In the genomic region with DNA sequence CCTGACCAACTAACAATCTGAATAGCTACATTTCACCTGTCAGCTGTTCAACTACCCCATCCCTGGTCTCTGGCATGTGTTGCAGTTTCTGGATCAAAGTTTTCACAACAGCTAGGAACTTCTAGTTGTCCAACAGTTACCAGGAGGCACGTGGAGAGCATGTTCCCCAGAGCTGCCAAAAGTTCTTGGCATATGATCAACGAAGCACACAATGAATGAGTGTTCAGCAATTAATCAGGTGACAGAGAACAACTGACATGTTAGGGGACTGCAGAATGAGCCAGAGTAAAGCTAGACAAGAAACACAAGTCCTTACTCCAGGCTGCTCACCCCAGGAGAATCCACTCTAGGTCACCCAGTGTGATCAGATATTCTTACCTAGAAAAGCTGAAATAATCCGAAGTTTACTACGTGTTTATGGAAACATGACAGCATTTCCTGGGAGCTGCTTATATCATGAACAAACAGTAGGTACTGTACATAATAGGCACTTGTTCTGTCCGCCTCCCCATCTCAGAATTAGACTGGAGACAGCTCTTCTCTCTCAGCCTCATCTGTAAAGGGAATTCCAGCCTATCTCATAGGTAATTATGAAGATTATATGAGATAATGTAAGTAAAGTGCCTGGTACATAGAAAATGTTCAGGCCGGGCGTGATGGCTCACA, we compare ENCODE assay signal across 9 cellular contexts. TPM values are rescaled to one million over a fixed set of nuclear protein-coding genes. Genes with fewer than 3 reads are reported as not detected.
DNase-seq lines count a peak whose midpoint lies in the region; ATAC-seq, FAIRE-seq and TF ChIP-seq lines count a peak whose summit lies in the region.
"Had no signal": no experiment of that assay in that cellular context is flagged by ENCODE, and none has a peak within 500 bp of the region (broad histone marks: within the 10 kb centered on the region; RNA-seq: fewer than 3 reads in every experiment).

No MANE protein-coding gene starts in this region.

- no TSS peak for BruUV-seq in endothelial cell of umbilical vein (replicated peaks; lab: Mats Ljungman, UMichigan)

- H3K27ac Mint-ChIP-seq in activated CD4-positive, alpha-beta T cell treated with anti-CD3 and anti-CD28 coated beads, Interleukin-2, amount 10 ng/mL, durations not matched to agents 24 days and 14 days, result no peak overlapping the region
- no peak overlapping the region for H3K27ac Mint-ChIP-seq in endodermal cell
- no peak overlapping the region for H3K27ac Mint-ChIP-seq in stimulated activated naive CD8-positive, alpha-beta T cell treated with anti-CD3 and anti-CD28 coated beads, Interleukin-15, amount 100 ng/mL, for 72 hours
- H3K27ac Mint-ChIP-seq: activated CD4-positive, alpha-beta T cell treated with anti-CD3 and anti-CD28 coated beads, Interleukin-2, amount 10 ng/mL, durations not matched to agents 7 days and 5 days had no signal

- H3K36me3 Mint-ChIP-seq in activated CD4-positive, alpha-beta T cell treated with anti-CD3 and anti-CD28 coated beads, Interleukin-2, amount 10 ng/mL, durations not matched to agents 24 days and 14 days (ENCODE audit: low read depth), result peaks cover 18% of the 10 kb centered on the region
- H3K36me3 Mint-ChIP-seq in endodermal cell (ENCODE audit: low read depth), result no peaks in the 10 kb centered on the region

- CTCF ChIA-PET in endothelial cell of umbilical vein (lab: Charles Lee), result interaction anchor here (1.0 to 1.2 kb wide), 4 partner anchors 29 to 510 kb away, joined by 3 to 4 read pairs (median 3); no protein-coding TSS in a partner anchor

- intact Hi-C loops in activated CD4-positive, alpha-beta T cell treated with anti-CD3 and anti-CD28 coated beads, Interleukin-2, amount 10 ng/mL, durations not matched to agents 24 days and 14 days (cut with micrococcal nuclease), result loop anchor here (10.0 kb wide), 1 partner anchor 154 kb away; no protein-coding TSS in a partner anchor
- intact Hi-C loops in endothelial cell of umbilical vein (cut with micrococcal nuclease), result no loop called here
- intact Hi-C loops in uterus (cut with DNase I; ENCODE audit: low total_unique reads), result no loop called here

- no peak overlapping the region for H3K9ac ChIP-seq in endothelial cell of umbilical vein (replicated peaks; ENCODE audit: extremely low read depth, insufficient read depth, low read length)
- no peak overlapping the region for H3K9ac ChIP-seq in endodermal cell (ENCODE audit: extremely low read depth, low read length, poor library complexity, severe bottlenecking)

- DNase-seq in activated CD4-positive, alpha-beta T cell treated with anti-CD3 and anti-CD28 coated beads, Interleukin-2, amount 10 ng/mL, durations not matched to agents 24 days and 14 days, result peak; percentile 40
- no peak for DNase-seq in activated CD4-positive, alpha-beta T cell treated with anti-CD3 and anti-CD28 coated beads, Interleukin-2, amount 50 U/mL, for 48 hours
- DNase-seq in endothelial cell of umbilical vein (ENCODE audit: low read depth, low spot score) (peak; percentile 91), medulla oblongata (ENCODE audit: extremely low spot score) (peak; percentile 76), uterus (peak; percentile 63 to 76), endodermal cell (no peak)
- no peak for DNase-seq in stimulated activated naive CD8-positive, alpha-beta T cell treated with anti-CD3 and anti-CD28 coated beads, Interleukin-15, amount 100 ng/mL, for 72 hours
- DNase-seq: activated CD4-positive, alpha-beta T cell treated with anti-CD3 and anti-CD28 coated beads, Interleukin-2, amount 10 ng/mL, durations not matched to agents 7 days and 5 days had no signal

- peaks cover 9% of the 10 kb centered on the region for H3K4me1 Mint-ChIP-seq in activated CD4-positive, alpha-beta T cell treated with anti-CD3 and anti-CD28 coated beads, Interleukin-2, amount 10 ng/mL, durations not matched to agents 24 days and 14 days
- no peaks in the 10 kb centered on the region for H3K4me1 Mint-ChIP-seq in endodermal cell
- H3K4me1 Mint-ChIP-seq in stimulated activated naive CD8-positive, alpha-beta T cell treated with anti-CD3 and anti-CD28 coated beads, Interleukin-15, amount 100 ng/mL, for 72 hours, result peaks cover 7% of the 10 kb centered on the region

- dilution Hi-C loops in endothelial cell of umbilical vein (cut with MboI; ENCODE audit: extremely low pct_ligation_motif_present, low sequenced_read_pairs), result no loop called here

- H3K4me3 ChIP-seq in endothelial cell of umbilical vein (replicated peaks in 1 of 3; ENCODE audit: insufficient read depth in 1 of 3, low read depth in 1 of 3, low read length in 3 of 3), result no peak overlapping the region
- no peak overlapping the region for H3K4me3 ChIP-seq in uterus
- no peak overlapping the region for H3K4me3 ChIP-seq in endodermal cell (ENCODE audit: low read length)

- peaks cover 14% of the 10 kb centered on the region for H3K9me3 Mint-ChIP-seq in activated CD4-positive, alpha-beta T cell treated with anti-CD3 and anti-CD28 coated beads, Interleukin-2, amount 10 ng/mL, durations not matched to agents 24 days and 14 days
- H3K9me3 Mint-ChIP-seq in endodermal cell, result peaks cover 9% of the 10 kb centered on the region
- peaks cover 7 to 14% of the 10 kb centered on the region in 2 donors for H3K9me3 Mint-ChIP-seq in stimulated activated naive CD8-positive, alpha-beta T cell treated with anti-CD3 and anti-CD28 coated beads, Interleukin-15, amount 100 ng/mL, for 72 hours

- H3K79me2 ChIP-seq in endothelial cell of umbilical vein (ENCODE audit: control insufficient read depth, insufficient read depth, low read length), result peaks cover 12% of the 10 kb centered on the region

- no peaks in the 10 kb centered on the region for H3K27me3 Mint-ChIP-seq in activated CD4-positive, alpha-beta T cell treated with anti-CD3 and anti-CD28 coated beads, Interleukin-2, amount 10 ng/mL, durations not matched to agents 24 days and 14 days
- no peaks in the 10 kb centered on the region for H3K27me3 Mint-ChIP-seq in endodermal cell (ENCODE audit: insufficient read depth)
- no peaks in the 10 kb centered on the region for H3K27me3 Mint-ChIP-seq in stimulated activated naive CD8-positive, alpha-beta T cell treated with anti-CD3 and anti-CD28 coated beads, Interleukin-15, amount 100 ng/mL, for 72 hours
- H3K27me3 Mint-ChIP-seq: activated CD4-positive, alpha-beta T cell treated with anti-CD3 and anti-CD28 coated beads, Interleukin-2, amount 10 ng/mL, durations not matched to agents 7 days and 5 days had no signal

- no peak overlapping the region for H2AFZ ChIP-seq in endothelial cell of umbilical vein (ENCODE audit: low read depth, low read length)

- 79 to 82% methylated on average over 4 to 7 of the region's 7 CpGs for WGBS in endodermal cell (ENCODE audit: insufficient coverage in 1 of 2, insufficient read length in 1 of 2), 2 experiments

- TF ChIP-seq POLR2A in endothelial cell of umbilical vein (IDR thresholded peaks at IDR 0.05; ENCODE audit: low read depth, low read length), result no peak
- TF ChIP-seq POLR2A in uterus (IDR thresholded peaks at IDR 0.05), result no peak

- H3K36me3 ChIP-seq in endothelial cell of umbilical vein (ENCODE audit: control insufficient read depth in 2 of 2, extremely low read depth in 1 of 2, insufficient read depth in 2 of 2, low read length in 2 of 2), result peaks cover 0 to 8% of the 10 kb centered on the region in 2 experiments
- H3K36me3 ChIP-seq in uterus, result no peaks in the 10 kb centered on the region
- no peaks in the 10 kb centered on the region for H3K36me3 ChIP-seq in endodermal cell (ENCODE audit: control insufficient read depth, insufficient read depth, low read length)

- peaks cover 39% of the 10 kb centered on the region for H3K4me1 ChIP-seq in endothelial cell of umbilical vein (ENCODE audit: control insufficient read depth, extremely low read depth, insufficient read depth, low read length)
- H3K4me1 ChIP-seq in uterus, result no peaks in the 10 kb centered on the region
- H3K4me1 ChIP-seq in endodermal cell (ENCODE audit: control insufficient read depth, insufficient read depth, low read length), result no peaks in the 10 kb centered on the region

- peak; percentile 15 for FAIRE-seq in endothelial cell of umbilical vein (lab: Jason Lieb, UNC)

- H3K4me2 ChIP-seq in endothelial cell of umbilical vein (ENCODE audit: insufficient read depth, low read length), result no peak overlapping the region

- H3K9me3 ChIP-seq in endothelial cell of umbilical vein (replicated peaks; ENCODE audit: control insufficient read depth, insufficient read depth, low read length) (no peaks in the 10 kb centered on the region), uterus (no peaks in the 10 kb centered on the region), endodermal cell (ENCODE audit: control insufficient read depth, low read length) (no peaks in the 10 kb centered on the region)

- no peak for ATAC-seq in SK-N-SH treated with all-trans-retinoic acid at 6 μM for 48 hours
- no peak for ATAC-seq in stimulated activated naive CD8-positive, alpha-beta T cell treated with anti-CD3 and anti-CD28 coated beads, Interleukin-15, amount 100 ng/mL, for 72 hours

- no peaks in the 10 kb centered on the region for H3K9me1 ChIP-seq in endothelial cell of umbilical vein (replicated peaks; ENCODE audit: control insufficient read depth, extremely low read depth, insufficient read depth, low read length)

- no peaks in the 10 kb centered on the region for H3K27me3 ChIP-seq in endothelial cell of umbilical vein (ENCODE audit: control insufficient read depth in 2 of 2, insufficient read depth in 2 of 2, low read length in 2 of 2)
- no peaks in the 10 kb centered on the region for H3K27me3 ChIP-seq in uterus
- no peaks in the 10 kb centered on the region for H3K27me3 ChIP-seq in endodermal cell (ENCODE audit: control insufficient read depth, insufficient read depth, low read length, poor library complexity, severe bottlenecking)

- H3K27ac ChIP-seq in endothelial cell of umbilical vein (ENCODE audit: insufficient read depth, low read depth, low read length), result peak overlapping the region; percentile 22
- peak overlapping the region; percentile 1 to 62 for H3K27ac ChIP-seq in uterus
- no peak overlapping the region for H3K27ac ChIP-seq in endodermal cell (ENCODE audit: low read depth, low read length)

- POLR2A ChIA-PET in endothelial cell of umbilical vein (lab: Charles Lee), result no interaction called here

- H4K20me1 ChIP-seq in endothelial cell of umbilical vein (replicated peaks; ENCODE audit: control insufficient read depth, extremely low read depth, insufficient read depth, low read length), result no peaks in the 10 kb centered on the region

- no peak for TF ChIP-seq CTCF in endothelial cell of umbilical vein (IDR thresholded peaks at IDR 0.05; ENCODE audit: extremely low read depth in 1 of 2, insufficient read depth in 1 of 2, low read depth in 1 of 2, low read length in 2 of 2)
- no peak for TF ChIP-seq CTCF in uterus (IDR thresholded peaks at IDR 0.05)
- TF ChIP-seq CTCF in endodermal cell (conservative IDR thresholded peaks at IDR 0.05), result no peak

- no peak overlapping the region for H3K4me3 Mint-ChIP-seq in activated CD4-positive, alpha-beta T cell treated with anti-CD3 and anti-CD28 coated beads, Interleukin-2, amount 10 ng/mL, durations not matched to agents 24 days and 14 days
- no peak overlapping the region for H3K4me3 Mint-ChIP-seq in endodermal cell
- H3K4me3 Mint-ChIP-seq in stimulated activated naive CD8-positive, alpha-beta T cell treated with anti-CD3 and anti-CD28 coated beads, Interleukin-15, amount 100 ng/mL, for 72 hours, result no peak overlapping the region
- H3K4me3 Mint-ChIP-seq: activated CD4-positive, alpha-beta T cell treated with anti-CD3 and anti-CD28 coated beads, Interleukin-2, amount 10 ng/mL, durations not matched to agents 7 days and 5 days had no signal

RNA-seq across cellular contexts. Expression of gene ZNF438, which starts 50.6 kb away (rescaled TPM):
- total RNA-seq in activated CD4-positive, alpha-beta T cell treated with anti-CD3 and anti-CD28 coated beads, Interleukin-2, amount 10 ng/mL, durations not matched to agents 24 days and 14 days, result 2.4 and 3.2 TPM in 2 replicates
- total RNA-seq in endothelial cell of umbilical vein (11.2 and 15.1 TPM in 2 replicates), uterus (10 to 100 TPM in 3 of 4 donors, 1 to 10 TPM in 1; 5.8 to 24.6 (median 18.4) TPM), endodermal cell (1 to 10 TPM; 2.6 to 3.0 TPM)
- 7.2 and 7.5 TPM in 2 replicates for polyA plus RNA-seq in endothelial cell of umbilical vein
- 8.9 and 9.4 TPM in 2 replicates for polyA plus RNA-seq in endothelial cell of umbilical vein (2011; cell fraction: cytosol; rRNA removed)
- polyA plus RNA-seq in endothelial cell of umbilical vein (2011; cell fraction: nucleus; rRNA removed), result 16.9 and 17.5 TPM in 2 replicates
- polyA plus RNA-seq in endothelial cell of umbilical vein (2012), result 8.6 and 12.8 TPM in 2 replicates
- polyA minus RNA-seq in endothelial cell of umbilical vein, result 15.2 and 17.3 TPM in 2 replicates
- 1.1 TPM for polyA minus RNA-seq in endothelial cell of umbilical vein (2011; cell fraction: cytosol; rRNA and poly(A)+ RNA removed)
- polyA minus RNA-seq in endothelial cell of umbilical vein (2011; cell fraction: nucleus; rRNA and poly(A)+ RNA removed), result 13.2 and 19.9 TPM in 2 replicates
- 6.0 TPM for polyA plus RNA-seq in endodermal cell (2013, experiment 1 of 2)
- polyA plus RNA-seq in endodermal cell (2013, experiment 2 of 2), result 5.8 TPM

Comparison
In these comparisons a context has a peak if more than half of its experiments do, and no peak if none do; other contexts are left out.
1. DNase-seq: peak in activated CD4-positive, alpha-beta T cell treated with anti-CD3 and anti-CD28 coated beads, Interleukin-2, amount 10 ng/mL, durations not matched to agents 24 days and 14 days (single experiment), endothelial cell of umbilical vein (single experiment), medulla oblongata (single experiment) and uterus (2 of 2); none in activated CD4-positive, alpha-beta T cell treated with anti-CD3 and anti-CD28 coated beads, Interleukin-2, amount 50 U/mL, for 48 hours (0 of 2), endodermal cell (single experiment) and stimulated activated naive CD8-positive, alpha-beta T cell treated with anti-CD3 and anti-CD28 coated beads, Interleukin-15, amount 100 ng/mL, for 72 hours (0 of 2).